Comparison of ENCODE assay signal across 16 cellular contexts in the genomic region with DNA sequence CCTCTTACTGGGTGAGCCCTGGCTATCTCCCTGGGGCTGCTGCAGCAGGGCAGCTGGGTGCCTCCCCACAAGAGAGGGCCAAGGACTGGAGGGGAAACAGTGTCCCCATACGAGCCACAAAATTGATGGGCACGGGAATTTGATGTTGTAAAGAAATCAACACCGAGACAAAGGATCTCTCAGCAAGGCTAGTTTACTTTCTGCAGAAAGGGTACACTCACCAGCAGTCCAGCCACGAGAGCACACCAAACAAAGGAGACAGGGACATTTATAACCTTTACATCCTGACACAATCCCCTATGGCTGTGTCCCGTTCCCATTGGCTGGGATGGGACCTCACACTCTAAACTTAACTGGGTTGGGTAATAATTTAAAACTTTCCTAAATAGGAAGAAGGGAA. TPM values are rescaled to one million over a fixed set of nuclear protein-coding genes. Genes with fewer than 3 reads are reported as not detected.
DNase-seq lines count a peak whose midpoint lies in the region; ATAC-seq, FAIRE-seq and TF ChIP-seq lines count a peak whose summit lies in the region.
"Had no signal": no experiment of that assay in that cellular context is flagged by ENCODE, and none has a peak within 500 bp of the region (broad histone marks: within the 10 kb centered on the region; RNA-seq: fewer than 3 reads in every experiment).

No MANE protein-coding gene starts in this region.

- H3K4ac ChIP-seq in trophoblast cell (ENCODE audit: low read depth, low read length), result peak overlapping the region; percentile 65

- no peaks in the 10 kb centered on the region for H3K27me3 Mint-ChIP-seq in stimulated activated naive CD8-positive, alpha-beta T cell treated with anti-CD3 and anti-CD28 coated beads, Interleukin-15, amount 100 ng/mL, for 72 hours
- H3K27me3 Mint-ChIP-seq in astrocyte (ENCODE audit: low read depth, unreplicated experiment), result no peaks in the 10 kb centered on the region
- no peaks in the 10 kb centered on the region for H3K27me3 Mint-ChIP-seq in CD4-positive, alpha-beta memory T cell
- H3K27me3 Mint-ChIP-seq: B cell; CD4-positive, alpha-beta T cell had no signal

- no peaks in the 10 kb centered on the region for H3K9me2 ChIP-seq in hepatocyte (replicated peaks; ENCODE audit: insufficient read depth)

- H3K79me1 ChIP-seq in trophoblast cell (ENCODE audit: low read length), result peaks cover 4% of the 10 kb centered on the region

- H3K9me3 ChIP-seq in astrocyte (ENCODE audit: insufficient read depth, low read depth, low read length) (peaks cover 8% of the 10 kb centered on the region), trophoblast cell (ENCODE audit: insufficient read depth, low read depth, low read length) (peaks cover 16% of the 10 kb centered on the region), hepatocyte (ENCODE audit: low read depth) (no peaks in the 10 kb centered on the region)
- no peaks in the 10 kb centered on the region for H3K9me3 ChIP-seq in CD4-positive, alpha-beta memory T cell (ENCODE audit: control insufficient read depth in 1 of 2, low read length in 2 of 2)

- TF ChIP-seq CTCF in astrocyte (IDR thresholded peaks at IDR 0.05; ENCODE audit: insufficient read depth, low read depth, low read length) (no peak), hepatocyte (IDR thresholded peaks at IDR 0.05; ENCODE audit: poor library complexity) (no peak)

- H3K4me1 ChIP-seq in astrocyte (ENCODE audit: insufficient read depth, low read length) (no peaks in the 10 kb centered on the region), trophoblast cell (ENCODE audit: control insufficient read depth in 1 of 2, insufficient read depth in 2 of 2, low read length in 2 of 2) (peaks cover 5 to 24% of the 10 kb centered on the region in 2 experiments), hepatocyte (ENCODE audit: insufficient read depth) (peaks cover 17% of the 10 kb centered on the region)
- H3K4me1 ChIP-seq in CD4-positive, alpha-beta memory T cell (ENCODE audit: insufficient read depth, low read length), result peaks cover 22% of the 10 kb centered on the region
- H3K4me1 ChIP-seq: HAP-1 had no signal

- no peak for FAIRE-seq in astrocyte (lab: Jason Lieb, UNC)
- FAIRE-seq: A204.1, H1 had no signal

- no peak overlapping the region for H4K12ac ChIP-seq in trophoblast cell (ENCODE audit: low read depth, low read length)

- H3K23ac ChIP-seq in trophoblast cell (ENCODE audit: low read length), result no peak overlapping the region

- no peak overlapping the region for H3K14ac ChIP-seq in trophoblast cell (ENCODE audit: low read length)

- no peak overlapping the region for H3K4me2 ChIP-seq in astrocyte (ENCODE audit: low read length)
- H3K4me2 ChIP-seq in trophoblast cell (ENCODE audit: low read length), result no peak overlapping the region
- no peak overlapping the region for H3K4me2 ChIP-seq in hepatocyte

- H4K20me1 ChIP-seq in astrocyte (ENCODE audit: insufficient read depth, low read length) (peaks cover 35% of the 10 kb centered on the region), hepatocyte (ENCODE audit: insufficient read depth, poor library complexity, severe bottlenecking) (no peaks in the 10 kb centered on the region)

- intact Hi-C loops in CD4-positive, alpha-beta memory T cell (cut with micrococcal nuclease), result no loop called here

- no peaks in the 10 kb centered on the region for H3K27me3 ChIP-seq in astrocyte (ENCODE audit: insufficient read depth, low read length)
- H3K27me3 ChIP-seq in trophoblast cell (ENCODE audit: insufficient read depth, low read length), result no peaks in the 10 kb centered on the region
- no peaks in the 10 kb centered on the region for H3K27me3 ChIP-seq in CD4-positive, alpha-beta memory T cell (ENCODE audit: insufficient read depth, low read length)
- H3K27me3 ChIP-seq in hepatocyte, result no peaks in the 10 kb centered on the region

- H2AK5ac ChIP-seq in trophoblast cell (ENCODE audit: low read length), result no peak overlapping the region

- H3K4me3 ChIP-seq in astrocyte (ENCODE audit: insufficient read depth, low read depth, low read length) (no peak overlapping the region), trophoblast cell (ENCODE audit: low read depth, low read length) (no peak overlapping the region), hepatocyte (no peak overlapping the region)
- no peak overlapping the region for H3K4me3 ChIP-seq in CD4-positive, alpha-beta memory T cell (ENCODE audit: low read length in 2 of 2)
- H3K4me3 ChIP-seq: HAP-1 had no signal

- no peak overlapping the region for H4K91ac ChIP-seq in trophoblast cell (ENCODE audit: low read depth, low read length)

- H3K36me3 Mint-ChIP-seq in astrocyte (ENCODE audit: low read depth, unreplicated experiment), result peaks cover 27% of the 10 kb centered on the region
- peaks cover 20 to 43% of the 10 kb centered on the region in 2 donors for H3K36me3 Mint-ChIP-seq in CD4-positive, alpha-beta memory T cell

- H2BK120ac ChIP-seq in trophoblast cell (ENCODE audit: insufficient read depth, low read length, poor library complexity), result no peak overlapping the region

- no peak overlapping the region for H2BK5ac ChIP-seq in trophoblast cell (ENCODE audit: low read depth, low read length, poor library complexity)

- no peak overlapping the region for H4K8ac ChIP-seq in trophoblast cell (ENCODE audit: low read depth, low read length)

- H3K9ac ChIP-seq in astrocyte (ENCODE audit: low read length), result no peak overlapping the region
- no peak overlapping the region for H3K9ac ChIP-seq in trophoblast cell (ENCODE audit: low read length)

- no peaks in the 10 kb centered on the region for H3K36me3 ChIP-seq in astrocyte (ENCODE audit: insufficient read depth, low read length)
- H3K36me3 ChIP-seq in trophoblast cell (ENCODE audit: control insufficient read depth in 1 of 2, insufficient read depth in 2 of 2, low read length in 2 of 2), result peaks cover 13 to 14% of the 10 kb centered on the region in 2 experiments
- H3K36me3 ChIP-seq in CD4-positive, alpha-beta memory T cell (ENCODE audit: insufficient read depth, low read length), result peaks cover 4% of the 10 kb centered on the region
- no peaks in the 10 kb centered on the region for H3K36me3 ChIP-seq in hepatocyte (replicated peaks; ENCODE audit: insufficient read depth, low read depth)

- H3K27ac Mint-ChIP-seq in stimulated activated naive CD8-positive, alpha-beta T cell treated with anti-CD3 and anti-CD28 coated beads, Interleukin-15, amount 100 ng/mL, for 72 hours, result peak overlapping the region; percentile 6 to 62
- no peak overlapping the region for H3K27ac Mint-ChIP-seq in astrocyte (ENCODE audit: unreplicated experiment)
- H3K27ac Mint-ChIP-seq in CD4-positive, alpha-beta memory T cell, result peak overlapping the region in 2 of 7 donors; percentile 29 to 44
- H3K27ac Mint-ChIP-seq: B cell; CD4-positive, alpha-beta T cell had no signal

- H3K4me3 Mint-ChIP-seq in stimulated activated naive CD8-positive, alpha-beta T cell treated with anti-CD3 and anti-CD28 coated beads, Interleukin-15, amount 100 ng/mL, for 72 hours, result no peak overlapping the region
- H3K4me3 Mint-ChIP-seq in astrocyte (ENCODE audit: unreplicated experiment), result peak overlapping the region; percentile 50
- H3K4me3 Mint-ChIP-seq in CD4-positive, alpha-beta memory T cell, result no peak overlapping the region
- H3K4me3 Mint-ChIP-seq: B cell; CD4-positive, alpha-beta T cell had no signal

- DNase-seq in stimulated activated naive CD8-positive, alpha-beta T cell treated with anti-CD3 and anti-CD28 coated beads, Interleukin-15, amount 100 ng/mL, for 72 hours, result no peak
- no peak for DNase-seq in stimulated activated naive CD8-positive, alpha-beta T cell treated with anti-CD3 and anti-CD28 coated beads, Interleukin-15, Interleukin-2, amounts not matched to agents 100 U/mL and 50 U/mL, for 24 hours
- DNase-seq in astrocyte (ENCODE audit: low read depth), result no peak
- DNase-seq in trophoblast cell, result no peak
- DNase-seq in CD4-positive, alpha-beta memory T cell, result no peak
- DNase-seq in hepatocyte (ENCODE audit: low spot score), result no peak
- DNase-seq: C1 segment of cervical spinal cord; CD4-positive, alpha-beta T cell; DND-41; GDM1 had no signal

- peaks cover 34% of the 10 kb centered on the region for H3K4me1 Mint-ChIP-seq in stimulated activated naive CD8-positive, alpha-beta T cell treated with anti-CD3 and anti-CD28 coated beads, Interleukin-15, amount 100 ng/mL, for 72 hours
- peaks cover 27% of the 10 kb centered on the region for H3K4me1 Mint-ChIP-seq in astrocyte (ENCODE audit: low read depth, unreplicated experiment)
- H3K4me1 Mint-ChIP-seq in CD4-positive, alpha-beta memory T cell, result peaks cover 27 to 74% (median 45%) of the 10 kb centered on the region in 4 donors

- no peak for ATAC-seq in stimulated activated naive CD8-positive, alpha-beta T cell treated with anti-CD3 and anti-CD28 coated beads, Interleukin-15, amount 100 ng/mL, for 72 hours
- ATAC-seq in stimulated activated naive CD8-positive, alpha-beta T cell treated with anti-CD3 and anti-CD28 coated beads, Interleukin-15, Interleukin-2, amounts not matched to agents 100 U/mL and 50 U/mL, for 24 hours, result no peak
- no peak for ATAC-seq in HG03460 (IDR thresholded peaks at IDR 0.05; ENCODE audit: unreplicated experiment)

- CTCF ChIA-PET in CD4-positive, alpha-beta memory T cell (lab: Charles Lee; ENCODE audit: partially characterized antibody), result interaction anchor here (1.3 kb wide), 1 partner anchor 9 kb away, joined by 3 read pairs; no protein-coding TSS in a partner anchor

- H3K9me3 Mint-ChIP-seq in stimulated activated naive CD8-positive, alpha-beta T cell treated with anti-CD3 and anti-CD28 coated beads, Interleukin-15, amount 100 ng/mL, for 72 hours, result peaks cover 17 to 22% of the 10 kb centered on the region in 2 donors
- peaks cover 17% of the 10 kb centered on the region for H3K9me3 Mint-ChIP-seq in astrocyte (ENCODE audit: unreplicated experiment)
- peaks cover 5 to 20% (median 12%) of the 10 kb centered on the region in 8 donors for H3K9me3 Mint-ChIP-seq in CD4-positive, alpha-beta memory T cell

- no peak overlapping the region for H2AFZ ChIP-seq in astrocyte (ENCODE audit: low read depth, low read length)
- H2AFZ ChIP-seq in trophoblast cell (ENCODE audit: insufficient read depth, low read length, poor library complexity), result no peak overlapping the region
- H2AFZ ChIP-seq in hepatocyte, result no peak overlapping the region

- no peak overlapping the region for H2BK12ac ChIP-seq in trophoblast cell (ENCODE audit: low read length)

- POLR2A ChIA-PET in CD4-positive, alpha-beta memory T cell (lab: Charles Lee; ENCODE audit: partially characterized antibody), result no interaction called here

- H3K18ac ChIP-seq in trophoblast cell (ENCODE audit: low read length), result peak overlapping the region; percentile 44

- H3K79me2 ChIP-seq in astrocyte (ENCODE audit: insufficient read depth, low read length), result peaks cover 99% of the 10 kb centered on the region
- H3K79me2 ChIP-seq in trophoblast cell (ENCODE audit: control insufficient read depth, insufficient read depth, low read length, poor library complexity), result peaks cover 7% of the 10 kb centered on the region
- peaks cover 95% of the 10 kb centered on the region for H3K79me2 ChIP-seq in hepatocyte

- no CpG with 5 or more reads among the region's 5 CpGs for WGBS in trophoblast cell (ENCODE audit: extremely low coverage, insufficient coverage, insufficient read length)
- 83% methylated on average over 5 of the region's 5 CpGs for WGBS in hepatocyte (ENCODE audit: low lambda C conversion rate, missing lambda C conversion rate)

- no peak overlapping the region for H3K27ac ChIP-seq in astrocyte (ENCODE audit: low read depth, low read length)
- H3K27ac ChIP-seq in trophoblast cell (ENCODE audit: low read depth, low read length), result no peak overlapping the region
- no peak overlapping the region for H3K27ac ChIP-seq in CD4-positive, alpha-beta memory T cell (ENCODE audit: low read depth, low read length)
- no peak overlapping the region for H3K27ac ChIP-seq in hepatocyte
- H3K27ac ChIP-seq: HL-60 had no signal

RNA-seq across cellular contexts. Expression of a gene that starts 25.9 kb away (rescaled TPM):
- total RNA-seq in astrocyte, result 54.2 and 60.9 TPM in 2 replicates
- polyA plus RNA-seq in trophoblast cell (2013), result 64.2 and 64.7 TPM in 2 replicates
- total RNA-seq in CD4-positive, alpha-beta memory T cell, result 10 to 100 TPM; 36.4 to 36.7 TPM
- polyA plus RNA-seq in CD4-positive, alpha-beta memory T cell, result 10 to 100 TPM; 33.5 to 33.6 TPM
- total RNA-seq in hepatocyte, result 49.6 and 50.8 TPM in 2 replicates
- 19.0 and 26.3 TPM in 2 replicates for polyA plus RNA-seq in hepatocyte
